Comparison of ENCODE assay signal across 8 cellular contexts in genomic region chr7:128455556-128456254, GRCh38. TPM values are rescaled to one million over a fixed set of nuclear protein-coding genes. Genes with fewer than 3 reads are reported as not detected.
A peak's percentile ranks its signal among the peaks of the same experiment; 100 is the strongest.
DNase-seq lines count a peak whose midpoint lies in the region; ATAC-seq, FAIRE-seq and TF ChIP-seq lines count a peak whose summit lies in the region.

Gene HILPDA (plus strand): TSS chr7:128455878. CDS start chr7:128457269, 1,391 bp downstream.

- H3K27me3 Mint-ChIP-seq in activated T-helper 2 cell treated with anti-CD3 and anti-CD28 coated beads, Interferon-gamma antibody, Interleukin-2, Interleukin-4, amounts not matched to agents 10 μg/mL and 5 μg/mL and 100 μg/mL, durations not matched to agents 14 hours and 24 hours and 36 hours (ENCODE audit: low read depth), result no peaks in the 10 kb centered on the region
- peaks cover 7 to 17% of the 10 kb centered on the region in 2 donors for H3K27me3 Mint-ChIP-seq in natural killer cell (ENCODE audit: low read depth in 2 of 2)

- intact Hi-C loops in activated T-helper 2 cell treated with anti-CD3 and anti-CD28 coated beads, Interferon-gamma antibody, Interleukin-2, Interleukin-4, amounts not matched to agents 10 μg/mL and 5 μg/mL and 100 μg/mL, durations not matched to agents 14 hours and 24 hours and 36 hours (cut with micrococcal nuclease), result loop anchor here (1.0 to 10.0 kb wide), 4 partner anchors 46 to 601 kb away; partner anchors contain the start of genes IMPDH1 and RBM28
- intact Hi-C loops in natural killer cell (cut with micrococcal nuclease), result loop anchor here (1.0 to 10.0 kb wide), 3 partner anchors 21 to 79 kb away; partner anchors contain the start of genes IMPDH1 and METTL2B

- peaks cover 64% of the 10 kb centered on the region for H3K4me1 Mint-ChIP-seq in activated T-helper 2 cell treated with anti-CD3 and anti-CD28 coated beads, Interferon-gamma antibody, Interleukin-2, Interleukin-4, amounts not matched to agents 10 μg/mL and 5 μg/mL and 100 μg/mL, durations not matched to agents 14 hours and 24 hours and 36 hours (ENCODE audit: low read depth)
- peaks cover 35 to 36% of the 10 kb centered on the region in 2 donors for H3K4me1 Mint-ChIP-seq in natural killer cell

- FAIRE-seq in H54 (lab: Jason Lieb, UNC), result no peak

- TF ChIP-seq CTCF in RWPE1 (conservative IDR thresholded peaks at IDR 0.05; ENCODE audit: low read depth), result no peak
- TF ChIP-seq CTCF in natural killer cell (IDR thresholded peaks at IDR 0.05), result no peak

- no peaks in the 10 kb centered on the region for H3K9me3 Mint-ChIP-seq in activated T-helper 2 cell treated with anti-CD3 and anti-CD28 coated beads, Interferon-gamma antibody, Interleukin-2, Interleukin-4, amounts not matched to agents 10 μg/mL and 5 μg/mL and 100 μg/mL, durations not matched to agents 14 hours and 24 hours and 36 hours
- H3K9me3 Mint-ChIP-seq in natural killer cell, result no peaks in the 10 kb centered on the region

- ATAC-seq in natural killer cell, result peak; percentile 85 to 92 (median 87)

- peak within 1 kb of the TSS; percentile 77 for H3K27ac ChIP-seq in RWPE1

- peaks cover 45% of the 10 kb centered on the region for H3K36me3 Mint-ChIP-seq in activated T-helper 2 cell treated with anti-CD3 and anti-CD28 coated beads, Interferon-gamma antibody, Interleukin-2, Interleukin-4, amounts not matched to agents 10 μg/mL and 5 μg/mL and 100 μg/mL, durations not matched to agents 14 hours and 24 hours and 36 hours (ENCODE audit: low read depth)
- H3K36me3 Mint-ChIP-seq in natural killer cell, result no peaks in the 10 kb centered on the region

- H3K27ac Mint-ChIP-seq in activated T-helper 2 cell treated with anti-CD3 and anti-CD28 coated beads, Interferon-gamma antibody, Interleukin-2, Interleukin-4, amounts not matched to agents 10 μg/mL and 5 μg/mL and 100 μg/mL, durations not matched to agents 14 hours and 24 hours and 36 hours, result peak within 1 kb of the TSS; percentile 99
- peak within 1 kb of the TSS; percentile 88 for H3K27ac Mint-ChIP-seq in natural killer cell

- DNase-seq in EL (peak; percentile 97), H54 (ENCODE audit: insufficient read length, low spot score) (peak; percentile 90), LoVo (ENCODE audit: low spot score) (peak; percentile 98), RWPE1 (ENCODE audit: low spot score) (peak; percentile 92), fibroblast of peridontal ligament (ENCODE audit: extremely low read depth) (peak; percentile 95), natural killer cell (peak; percentile 90)
- DNase-seq in activated T-helper 2 cell treated with anti-CD3 and anti-CD28 coated beads, Interferon-gamma antibody, Interleukin-2, Interleukin-4, amounts not matched to agents 10 μg/mL and 5 μg/mL and 100 μg/mL, durations not matched to agents 14 hours and 24 hours and 36 hours (ENCODE audit: low spot score), result peak; percentile 95
- DNase-seq in stimulated activated naive CD4-positive, alpha-beta T cell (lab: John Stamatoyannopoulos, UW), result peak; percentile 87 to 93 (median 91)

- CTCF ChIA-PET in RWPE1 (lab: Yijun Ruan, JAX), result interaction anchor here (0.6 to 1.3 kb wide), 4 partner anchors 36 to 111 kb away, joined by 3 to 4 read pairs (median 4); no protein-coding TSS in a partner anchor

- TF ChIP-seq POLR2A in H54 (IDR thresholded peaks at IDR 0.05; ENCODE audit: low read depth, low read length), result peak; percentile 88

- POLR2A ChIA-PET in RWPE1 (lab: Yijun Ruan, JAX; ENCODE audit: low non-redundant PET), result no interaction called here

- H3K4me3 Mint-ChIP-seq in activated T-helper 2 cell treated with anti-CD3 and anti-CD28 coated beads, Interferon-gamma antibody, Interleukin-2, Interleukin-4, amounts not matched to agents 10 μg/mL and 5 μg/mL and 100 μg/mL, durations not matched to agents 14 hours and 24 hours and 36 hours (ENCODE audit: low read depth), result peak within 1 kb of the TSS; percentile 88
- peak within 1 kb of the TSS; percentile 91 for H3K4me3 Mint-ChIP-seq in natural killer cell

RNA-seq across cellular contexts. Expression of gene HILPDA, which starts in this region (rescaled TPM):
- 406 and 416 TPM in 2 replicates for total RNA-seq in activated T-helper 2 cell treated with anti-CD3 and anti-CD28 coated beads, Interferon-gamma antibody, Interleukin-2, Interleukin-4, amounts not matched to agents 10 μg/mL and 5 μg/mL and 100 μg/mL, durations not matched to agents 14 hours and 24 hours and 36 hours
- 1 to 10 TPM; 1.9 to 5.1 (median 2.3) TPM for total RNA-seq in natural killer cell

Comparison
In these comparisons a context has a peak if more than half of its experiments do, and no peak if none do; other contexts are left out.
1. Peak in every context shown above with its lines: DNase-seq, ATAC-seq and H3K27ac ChIP-seq.
2. RNA of gene HILPDA (total RNA-seq): 406 to 416 TPM in activated T-helper 2 cell treated with anti-CD3 and anti-CD28 coated beads, Interferon-gamma antibody, Interleukin-2, Interleukin-4, amounts not matched to agents 10 μg/mL and 5 μg/mL and 100 μg/mL, durations not matched to agents 14 hours and 24 hours and 36 hours; 1.9 to 5.1 TPM in natural killer cell; every median in the first group is over 10 times any median in the second.